In the genomic region with DNA sequence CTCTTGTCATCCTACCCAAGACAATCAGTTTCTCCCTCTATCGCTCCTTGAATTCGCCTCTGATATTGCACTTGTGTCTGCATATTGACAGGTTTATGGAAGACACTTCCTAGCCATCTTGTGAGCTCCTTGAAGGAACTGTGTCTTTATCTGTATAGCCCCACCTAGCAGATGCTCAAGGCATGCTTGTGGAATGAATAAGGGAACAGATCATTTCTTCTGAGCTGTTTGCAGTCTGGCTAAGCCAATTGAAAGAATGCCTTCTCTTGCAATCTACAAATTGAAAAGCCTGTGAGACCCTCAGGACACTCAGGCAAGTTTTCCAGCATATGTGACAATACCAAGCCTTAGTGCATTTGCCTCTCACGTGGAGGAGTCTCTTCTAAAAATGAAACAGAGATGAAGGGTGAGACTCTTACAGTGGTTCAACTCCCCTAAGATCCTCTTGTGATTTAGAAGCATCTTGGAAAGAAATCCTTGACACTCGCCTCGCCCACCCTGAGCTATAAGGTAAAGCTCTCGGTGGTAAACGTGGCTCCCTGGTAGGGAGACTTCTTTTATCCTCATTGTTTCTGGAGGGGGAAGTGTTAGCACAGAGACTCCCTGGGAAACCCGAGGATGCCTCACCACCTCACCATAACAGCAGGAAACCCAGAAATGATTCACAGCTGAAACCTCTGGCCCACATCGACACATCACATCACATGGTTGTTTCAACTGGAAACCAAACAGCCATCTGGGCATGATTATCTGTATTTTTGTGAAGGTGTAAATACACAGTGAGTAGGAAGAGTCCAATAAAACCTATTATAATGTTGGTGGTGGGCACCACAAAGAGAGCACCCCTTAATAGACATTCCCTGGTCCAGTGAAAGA, we compare ENCODE assay signal across 1 cellular context.
TF ChIP-seq lines count a peak whose summit lies in the region.

No MANE protein-coding gene starts in this region.

TF ChIP-seq in GM12878, 131 proteins besides CTCF, POLR2A, EP300 and RAD21 (continued from another document and continues in another):
- TF ChIP-seq, protein P1, sequence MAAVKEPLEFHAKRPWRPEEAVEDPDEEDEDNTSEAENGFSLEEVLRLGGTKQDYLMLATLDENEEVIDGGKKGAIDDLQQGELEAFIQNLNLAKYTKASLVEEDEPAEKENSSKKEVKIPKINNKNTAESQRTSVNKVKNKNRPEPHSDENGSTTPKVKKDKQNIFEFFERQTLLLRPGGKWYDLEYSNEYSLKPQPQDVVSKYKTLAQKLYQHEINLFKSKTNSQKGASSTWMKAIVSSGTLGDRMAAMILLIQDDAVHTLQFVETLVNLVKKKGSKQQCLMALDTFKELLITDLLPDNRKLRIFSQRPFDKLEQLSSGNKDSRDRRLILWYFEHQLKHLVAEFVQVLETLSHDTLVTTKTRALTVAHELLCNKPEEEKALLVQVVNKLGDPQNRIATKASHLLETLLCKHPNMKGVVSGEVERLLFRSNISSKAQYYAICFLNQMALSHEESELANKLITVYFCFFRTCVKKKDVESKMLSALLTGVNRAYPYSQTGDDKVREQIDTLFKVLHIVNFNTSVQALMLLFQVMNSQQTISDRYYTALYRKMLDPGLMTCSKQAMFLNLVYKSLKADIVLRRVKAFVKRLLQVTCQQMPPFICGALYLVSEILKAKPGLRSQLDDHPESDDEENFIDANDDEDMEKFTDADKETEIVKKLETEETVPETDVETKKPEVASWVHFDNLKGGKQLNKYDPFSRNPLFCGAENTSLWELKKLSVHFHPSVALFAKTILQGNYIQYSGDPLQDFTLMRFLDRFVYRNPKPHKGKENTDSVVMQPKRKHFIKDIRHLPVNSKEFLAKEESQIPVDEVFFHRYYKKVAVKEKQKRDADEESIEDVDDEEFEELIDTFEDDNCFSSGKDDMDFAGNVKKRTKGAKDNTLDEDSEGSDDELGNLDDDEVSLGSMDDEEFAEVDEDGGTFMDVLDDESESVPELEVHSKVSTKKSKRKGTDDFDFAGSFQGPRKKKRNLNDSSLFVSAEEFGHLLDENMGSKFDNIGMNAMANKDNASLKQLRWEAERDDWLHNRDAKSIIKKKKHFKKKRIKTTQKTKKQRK (IDR thresholded peaks at IDR 0.05; ENCODE audit: low read depth, low read length) = no peak
- no peak for TF ChIP-seq STAT3 (IDR thresholded peaks at IDR 0.05; ENCODE audit: low read depth, low read length)
- TF ChIP-seq BHLHE40 (IDR thresholded peaks at IDR 0.05; ENCODE audit: borderline replicate concordance in 1 of 2, low read depth in 2 of 2, low read length in 1 of 2) = no peak
- no peak for TF ChIP-seq SIX5 (IDR thresholded peaks at IDR 0.05; ENCODE audit: low read depth, low read length, severe bottlenecking)
- TF ChIP-seq CHD4 (IDR thresholded peaks at IDR 0.05) = no peak
- TF ChIP-seq, protein P2, sequence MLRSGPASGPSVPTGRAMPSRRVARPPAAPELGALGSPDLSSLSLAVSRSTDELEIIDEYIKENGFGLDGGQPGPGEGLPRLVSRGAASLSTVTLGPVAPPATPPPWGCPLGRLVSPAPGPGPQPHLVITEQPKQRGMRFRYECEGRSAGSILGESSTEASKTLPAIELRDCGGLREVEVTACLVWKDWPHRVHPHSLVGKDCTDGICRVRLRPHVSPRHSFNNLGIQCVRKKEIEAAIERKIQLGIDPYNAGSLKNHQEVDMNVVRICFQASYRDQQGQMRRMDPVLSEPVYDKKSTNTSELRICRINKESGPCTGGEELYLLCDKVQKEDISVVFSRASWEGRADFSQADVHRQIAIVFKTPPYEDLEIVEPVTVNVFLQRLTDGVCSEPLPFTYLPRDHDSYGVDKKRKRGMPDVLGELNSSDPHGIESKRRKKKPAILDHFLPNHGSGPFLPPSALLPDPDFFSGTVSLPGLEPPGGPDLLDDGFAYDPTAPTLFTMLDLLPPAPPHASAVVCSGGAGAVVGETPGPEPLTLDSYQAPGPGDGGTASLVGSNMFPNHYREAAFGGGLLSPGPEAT (IDR thresholded peaks at IDR 0.05; ENCODE audit: low read depth) = no peak
- peak; percentile 71 for TF ChIP-seq NFIC (IDR thresholded peaks at IDR 0.05; ENCODE audit: low read depth, low read length)
- no peak for TF ChIP-seq SREBF2 (IDR thresholded peaks at IDR 0.05; ENCODE audit: low read length)
- TF ChIP-seq CHD2 (IDR thresholded peaks at IDR 0.05; ENCODE audit: borderline replicate concordance, low read depth, low read length) = no peak
- TF ChIP-seq RAD51 (IDR thresholded peaks at IDR 0.05) = 0 out of 2 replicates have a peak, but pooled peaks have one; percentile 18
- TF ChIP-seq FOS (IDR thresholded peaks at IDR 0.05; ENCODE audit: borderline replicate concordance, extremely low read depth, insufficient read length) = no peak
- TF ChIP-seq, protein P3, sequence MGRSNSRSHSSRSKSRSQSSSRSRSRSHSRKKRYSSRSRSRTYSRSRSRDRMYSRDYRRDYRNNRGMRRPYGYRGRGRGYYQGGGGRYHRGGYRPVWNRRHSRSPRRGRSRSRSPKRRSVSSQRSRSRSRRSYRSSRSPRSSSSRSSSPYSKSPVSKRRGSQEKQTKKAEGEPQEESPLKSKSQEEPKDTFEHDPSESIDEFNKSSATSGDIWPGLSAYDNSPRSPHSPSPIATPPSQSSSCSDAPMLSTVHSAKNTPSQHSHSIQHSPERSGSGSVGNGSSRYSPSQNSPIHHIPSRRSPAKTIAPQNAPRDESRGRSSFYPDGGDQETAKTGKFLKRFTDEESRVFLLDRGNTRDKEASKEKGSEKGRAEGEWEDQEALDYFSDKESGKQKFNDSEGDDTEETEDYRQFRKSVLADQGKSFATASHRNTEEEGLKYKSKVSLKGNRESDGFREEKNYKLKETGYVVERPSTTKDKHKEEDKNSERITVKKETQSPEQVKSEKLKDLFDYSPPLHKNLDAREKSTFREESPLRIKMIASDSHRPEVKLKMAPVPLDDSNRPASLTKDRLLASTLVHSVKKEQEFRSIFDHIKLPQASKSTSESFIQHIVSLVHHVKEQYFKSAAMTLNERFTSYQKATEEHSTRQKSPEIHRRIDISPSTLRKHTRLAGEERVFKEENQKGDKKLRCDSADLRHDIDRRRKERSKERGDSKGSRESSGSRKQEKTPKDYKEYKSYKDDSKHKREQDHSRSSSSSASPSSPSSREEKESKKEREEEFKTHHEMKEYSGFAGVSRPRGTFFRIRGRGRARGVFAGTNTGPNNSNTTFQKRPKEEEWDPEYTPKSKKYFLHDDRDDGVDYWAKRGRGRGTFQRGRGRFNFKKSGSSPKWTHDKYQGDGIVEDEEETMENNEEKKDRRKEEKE (IDR thresholded peaks at IDR 0.05) = no peak
- no peak for TF ChIP-seq SREBF1 (IDR thresholded peaks at IDR 0.05; ENCODE audit: low read length)
- TF ChIP-seq, protein P4, sequence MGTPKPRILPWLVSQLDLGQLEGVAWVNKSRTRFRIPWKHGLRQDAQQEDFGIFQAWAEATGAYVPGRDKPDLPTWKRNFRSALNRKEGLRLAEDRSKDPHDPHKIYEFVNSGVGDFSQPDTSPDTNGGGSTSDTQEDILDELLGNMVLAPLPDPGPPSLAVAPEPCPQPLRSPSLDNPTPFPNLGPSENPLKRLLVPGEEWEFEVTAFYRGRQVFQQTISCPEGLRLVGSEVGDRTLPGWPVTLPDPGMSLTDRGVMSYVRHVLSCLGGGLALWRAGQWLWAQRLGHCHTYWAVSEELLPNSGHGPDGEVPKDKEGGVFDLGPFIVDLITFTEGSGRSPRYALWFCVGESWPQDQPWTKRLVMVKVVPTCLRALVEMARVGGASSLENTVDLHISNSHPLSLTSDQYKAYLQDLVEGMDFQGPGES (IDR thresholded peaks at IDR 0.05) = no peak
- TF ChIP-seq, protein P5, sequence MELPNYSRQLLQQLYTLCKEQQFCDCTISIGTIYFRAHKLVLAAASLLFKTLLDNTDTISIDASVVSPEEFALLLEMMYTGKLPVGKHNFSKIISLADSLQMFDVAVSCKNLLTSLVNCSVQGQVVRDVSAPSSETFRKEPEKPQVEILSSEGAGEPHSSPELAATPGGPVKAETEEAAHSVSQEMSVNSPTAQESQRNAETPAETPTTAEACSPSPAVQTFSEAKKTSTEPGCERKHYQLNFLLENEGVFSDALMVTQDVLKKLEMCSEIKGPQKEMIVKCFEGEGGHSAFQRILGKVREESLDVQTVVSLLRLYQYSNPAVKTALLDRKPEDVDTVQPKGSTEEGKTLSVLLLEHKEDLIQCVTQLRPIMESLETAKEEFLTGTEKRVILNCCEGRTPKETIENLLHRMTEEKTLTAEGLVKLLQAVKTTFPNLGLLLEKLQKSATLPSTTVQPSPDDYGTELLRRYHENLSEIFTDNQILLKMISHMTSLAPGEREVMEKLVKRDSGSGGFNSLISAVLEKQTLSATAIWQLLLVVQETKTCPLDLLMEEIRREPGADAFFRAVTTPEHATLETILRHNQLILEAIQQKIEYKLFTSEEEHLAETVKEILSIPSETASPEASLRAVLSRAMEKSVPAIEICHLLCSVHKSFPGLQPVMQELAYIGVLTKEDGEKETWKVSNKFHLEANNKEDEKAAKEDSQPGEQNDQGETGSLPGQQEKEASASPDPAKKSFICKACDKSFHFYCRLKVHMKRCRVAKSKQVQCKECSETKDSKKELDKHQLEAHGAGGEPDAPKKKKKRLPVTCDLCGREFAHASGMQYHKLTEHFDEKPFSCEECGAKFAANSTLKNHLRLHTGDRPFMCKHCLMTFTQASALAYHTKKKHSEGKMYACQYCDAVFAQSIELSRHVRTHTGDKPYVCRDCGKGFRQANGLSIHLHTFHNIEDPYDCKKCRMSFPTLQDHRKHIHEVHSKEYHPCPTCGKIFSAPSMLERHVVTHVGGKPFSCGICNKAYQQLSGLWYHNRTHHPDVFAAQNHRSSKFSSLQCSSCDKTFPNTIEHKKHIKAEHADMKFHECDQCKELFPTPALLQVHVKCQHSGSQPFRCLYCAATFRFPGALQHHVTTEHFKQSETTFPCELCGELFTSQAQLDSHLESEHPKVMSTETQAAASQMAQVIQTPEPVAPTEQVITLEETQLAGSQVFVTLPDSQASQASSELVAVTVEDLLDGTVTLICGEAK (IDR thresholded peaks at IDR 0.05; ENCODE audit: borderline replicate concordance) = no peak
- TF ChIP-seq ATF7 (IDR thresholded peaks at IDR 0.05; ENCODE audit: low read depth) = 0 out of 2 replicates have a peak, but pooled peaks have one; percentile 13
- no peak for TF ChIP-seq ZZZ3 (IDR thresholded peaks at IDR 0.05; ENCODE audit: control insufficient read depth, insufficient read length, low read depth)
- no peak for TF ChIP-seq BACH1 (IDR thresholded peaks at IDR 0.05; ENCODE audit: borderline replicate concordance)
- TF ChIP-seq EED (IDR thresholded peaks at IDR 0.05; ENCODE audit: low read depth) = peak; percentile 77
- TF ChIP-seq SMAD1 (IDR thresholded peaks at IDR 0.05; ENCODE audit: low read depth, partially characterized antibody) = no peak
- peak; percentile 14; the same call in 1 of the 2 replicates for TF ChIP-seq BCL11A (IDR thresholded peaks at IDR 0.05; ENCODE audit: low read depth, low read length)
- TF ChIP-seq MXI1 (IDR thresholded peaks at IDR 0.05; ENCODE audit: low read depth, low read length) = no peak
- TF ChIP-seq RFX5 (IDR thresholded peaks at IDR 0.05; ENCODE audit: low read depth, low read length) = no peak
- TF ChIP-seq, protein P6, sequence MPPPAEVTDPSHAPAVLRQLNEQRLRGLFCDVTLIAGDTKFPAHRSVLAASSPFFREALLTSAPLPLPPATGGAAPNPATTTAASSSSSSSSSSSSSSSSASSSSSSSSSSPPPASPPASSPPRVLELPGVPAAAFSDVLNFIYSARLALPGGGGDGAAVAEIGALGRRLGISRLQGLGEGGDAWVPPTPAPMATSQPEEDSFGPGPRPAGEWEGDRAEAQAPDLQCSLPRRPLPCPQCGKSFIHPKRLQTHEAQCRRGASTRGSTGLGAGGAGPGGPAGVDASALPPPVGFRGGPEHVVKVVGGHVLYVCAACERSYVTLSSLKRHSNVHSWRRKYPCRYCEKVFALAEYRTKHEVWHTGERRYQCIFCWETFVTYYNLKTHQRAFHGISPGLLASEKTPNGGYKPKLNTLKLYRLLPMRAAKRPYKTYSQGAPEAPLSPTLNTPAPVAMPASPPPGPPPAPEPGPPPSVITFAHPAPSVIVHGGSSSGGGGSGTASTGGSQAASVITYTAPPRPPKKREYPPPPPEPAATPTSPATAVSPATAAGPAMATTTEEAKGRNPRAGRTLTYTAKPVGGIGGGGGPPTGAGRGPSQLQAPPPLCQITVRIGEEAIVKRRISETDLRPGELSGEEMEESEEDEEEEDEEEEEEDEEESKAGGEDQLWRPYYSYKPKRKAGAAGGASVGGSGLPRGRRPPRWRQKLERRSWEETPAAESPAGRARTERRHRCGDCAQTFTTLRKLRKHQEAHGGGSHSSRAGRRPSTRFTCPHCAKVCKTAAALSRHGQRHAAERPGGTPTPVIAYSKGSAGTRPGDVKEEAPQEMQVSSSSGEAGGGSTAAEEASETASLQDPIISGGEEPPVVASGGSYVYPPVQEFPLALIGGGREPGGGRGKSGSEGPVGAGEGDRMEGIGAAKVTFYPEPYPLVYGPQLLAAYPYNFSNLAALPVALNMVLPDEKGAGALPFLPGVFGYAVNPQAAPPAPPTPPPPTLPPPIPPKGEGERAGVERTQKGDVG (CRISPR knock-in tag; IDR thresholded peaks at IDR 0.05) = no peak
- no peak for TF ChIP-seq CBX3 (IDR thresholded peaks at IDR 0.05; ENCODE audit: borderline replicate concordance, low read depth)
- TF ChIP-seq IKZF1 (conservative IDR thresholded peaks at IDR 0.05) = peak; percentile 48; the same call in 1 of the 2 replicates
- no peak for TF ChIP-seq POU2F2 (IDR thresholded peaks at IDR 0.05; ENCODE audit: borderline replicate concordance, low read depth, low read length)
- no peak for TF ChIP-seq POLR2AphosphoS2 (IDR thresholded peaks at IDR 0.05; ENCODE audit: low read depth, low read length)
- no peak for TF ChIP-seq SUPT20H (IDR thresholded peaks at IDR 0.05; ENCODE audit: borderline replicate concordance, control insufficient read depth, low read depth, low read length)
- TF ChIP-seq RUNX3 (IDR thresholded peaks at IDR 0.05; ENCODE audit: low read length) = peak; percentile 78
- TF ChIP-seq, protein P7, sequence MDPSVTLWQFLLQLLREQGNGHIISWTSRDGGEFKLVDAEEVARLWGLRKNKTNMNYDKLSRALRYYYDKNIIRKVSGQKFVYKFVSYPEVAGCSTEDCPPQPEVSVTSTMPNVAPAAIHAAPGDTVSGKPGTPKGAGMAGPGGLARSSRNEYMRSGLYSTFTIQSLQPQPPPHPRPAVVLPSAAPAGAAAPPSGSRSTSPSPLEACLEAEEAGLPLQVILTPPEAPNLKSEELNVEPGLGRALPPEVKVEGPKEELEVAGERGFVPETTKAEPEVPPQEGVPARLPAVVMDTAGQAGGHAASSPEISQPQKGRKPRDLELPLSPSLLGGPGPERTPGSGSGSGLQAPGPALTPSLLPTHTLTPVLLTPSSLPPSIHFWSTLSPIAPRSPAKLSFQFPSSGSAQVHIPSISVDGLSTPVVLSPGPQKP (IDR thresholded peaks at IDR 0.05; ENCODE audit: low read depth, low read length) = no peak
- TF ChIP-seq, protein P8, sequence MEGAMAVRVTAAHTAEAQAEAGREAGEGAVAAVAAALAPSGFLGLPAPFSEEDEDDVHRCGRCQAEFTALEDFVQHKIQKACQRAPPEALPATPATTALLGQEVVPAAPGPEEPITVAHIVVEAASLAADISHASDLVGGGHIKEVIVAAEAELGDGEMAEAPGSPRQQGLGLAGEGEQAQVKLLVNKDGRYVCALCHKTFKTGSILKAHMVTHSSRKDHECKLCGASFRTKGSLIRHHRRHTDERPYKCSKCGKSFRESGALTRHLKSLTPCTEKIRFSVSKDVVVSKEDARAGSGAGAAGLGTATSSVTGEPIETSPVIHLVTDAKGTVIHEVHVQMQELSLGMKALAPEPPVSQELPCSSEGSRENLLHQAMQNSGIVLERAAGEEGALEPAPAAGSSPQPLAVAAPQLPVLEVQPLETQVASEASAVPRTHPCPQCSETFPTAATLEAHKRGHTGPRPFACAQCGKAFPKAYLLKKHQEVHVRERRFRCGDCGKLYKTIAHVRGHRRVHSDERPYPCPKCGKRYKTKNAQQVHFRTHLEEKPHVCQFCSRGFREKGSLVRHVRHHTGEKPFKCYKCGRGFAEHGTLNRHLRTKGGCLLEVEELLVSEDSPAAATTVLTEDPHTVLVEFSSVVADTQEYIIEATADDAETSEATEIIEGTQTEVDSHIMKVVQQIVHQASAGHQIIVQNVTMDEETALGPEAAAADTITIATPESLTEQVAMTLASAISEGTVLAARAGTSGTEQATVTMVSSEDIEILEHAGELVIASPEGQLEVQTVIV (IDR thresholded peaks at IDR 0.05; ENCODE audit: borderline replicate concordance, partially characterized antibody) = no peak
